In genomic region chr17:30709096-30709495, GRCh38 we compare ENCODE assay signal across 7 cellular contexts.
DNase-seq lines count a peak whose midpoint lies in the region; ATAC-seq and TF ChIP-seq lines count a peak whose summit lies in the region.
"Not testable (repeated sequence)": the region's sequence is repeated elsewhere in the genome, so short reads cannot be mapped to it uniquely, and the experiment has no call there.

No MANE protein-coding gene starts in this region.

- H2AFZ ChIP-seq in OCI-LY3 (ENCODE audit: low read depth, low read length), result not testable (repeated sequence)

- WGBS in psoas muscle, 3 donors, result 0 to 1% (median 0%) methylated on average over 4 to 64 of the region's 64 CpGs

- H3K9me3 ChIP-seq in OCI-LY3 (ENCODE audit: insufficient read depth, low read length); effector memory CD4-positive, alpha-beta T cell (ENCODE audit: control insufficient read depth, low read length); iPS-20b (ENCODE audit: insufficient read depth, low read depth, low read length); psoas muscle: not testable (repeated sequence)

- intact Hi-C loops in psoas muscle (cut with DNase I), result not testable (repeated sequence)

- peaks cover 11% of the 10 kb centered on the region for H3K4me1 Mint-ChIP-seq in activated T-helper 17 cell treated with anti-CD3 and anti-CD28 coated beads, Interleukin-2, amount 50 U/mL, for 72 hours

- H3K27ac ChIP-seq in OCI-LY3 (ENCODE audit: low read length); effector memory CD4-positive, alpha-beta T cell (ENCODE audit: insufficient read depth, low read length, poor library complexity, severe bottlenecking); iPS-20b (ENCODE audit: low read length); psoas muscle: not testable (repeated sequence)

- peaks cover 45% of the 10 kb centered on the region for H3K79me2 ChIP-seq in OCI-LY3 (ENCODE audit: low read length)

- H4K20me1 ChIP-seq in OCI-LY3 (ENCODE audit: insufficient read depth, low read length), result peaks cover 22% of the 10 kb centered on the region

- not testable (repeated sequence) for H3K36me3 ChIP-seq in OCI-LY3 (replicated peaks; ENCODE audit: low read depth, low read length); effector memory CD4-positive, alpha-beta T cell (ENCODE audit: control insufficient read depth, insufficient read depth, low read length); iPS-20b (ENCODE audit: insufficient read depth, low read depth, low read length); psoas muscle (ENCODE audit: insufficient read depth in 1 of 2, low read depth in 1 of 2)

- H3K4me2 ChIP-seq in OCI-LY3 (ENCODE audit: low read length), result peak overlapping the region; percentile 76; the same call in 1 of the 2 replicates

- not testable (repeated sequence) for H3K4me1 ChIP-seq in OCI-LY3 (ENCODE audit: low read length); effector memory CD4-positive, alpha-beta T cell (ENCODE audit: control insufficient read depth, insufficient read depth, low read length, poor library complexity, severe bottlenecking); iPS-20b (ENCODE audit: insufficient read depth, low read length); psoas muscle

- peak overlapping the region; percentile 87 for H3K9ac ChIP-seq in OCI-LY3 (ENCODE audit: low read length)
- H3K9ac ChIP-seq in iPS-20b (ENCODE audit: low read depth, low read length), result 0 out of 2 replicates have a peak overlapping the region, but pooled peaks have one; percentile 84

- not testable (repeated sequence) for H3K27ac Mint-ChIP-seq in activated T-helper 17 cell treated with anti-CD3 and anti-CD28 coated beads, Interleukin-2, amount 50 U/mL, for 72 hours

- H3K36me3 Mint-ChIP-seq in activated T-helper 17 cell treated with anti-CD3 and anti-CD28 coated beads, Interleukin-2, amount 50 U/mL, for 72 hours (ENCODE audit: low read depth), result not testable (repeated sequence)

- peak overlapping the region; percentile 96 for H3K4me3 Mint-ChIP-seq in activated T-helper 17 cell treated with anti-CD3 and anti-CD28 coated beads, Interleukin-2, amount 50 U/mL, for 72 hours

- H3K4me3 ChIP-seq in OCI-LY3 (ENCODE audit: low read length) (peak overlapping the region; percentile 91), iPS-20b (ENCODE audit: low read length) (peak overlapping the region; percentile 73; the same call in 1 of the 2 replicates), psoas muscle (peak overlapping the region; percentile 71)
- peak overlapping the region; percentile 58 for H3K4me3 ChIP-seq in effector memory CD4-positive, alpha-beta T cell (ENCODE audit: insufficient read depth, low read depth, low read length, poor library complexity, severe bottlenecking)

- not testable (repeated sequence) for H3K27me3 ChIP-seq in OCI-LY3 (ENCODE audit: low read depth, low read length); effector memory CD4-positive, alpha-beta T cell (replicated peaks; ENCODE audit: control insufficient read depth, insufficient read depth, low read length, poor library complexity, severe bottlenecking); iPS-20b (ENCODE audit: insufficient read depth, low read length)
- H3K27me3 ChIP-seq in psoas muscle (ENCODE audit: insufficient read depth in 3 of 3, low read length in 2 of 3), result peaks cover 0 to 37% (median 3%) of the 10 kb centered on the region in 3 donors

- TF ChIP-seq CTCF in GM12874 (IDR thresholded peaks at IDR 0.05; ENCODE audit: insufficient read depth, low read depth, low read length), result 0 out of 2 replicates have a peak, but pooled peaks have one; percentile 0
- not testable (repeated sequence) for TF ChIP-seq CTCF in OCI-LY3 (IDR thresholded peaks at IDR 0.05; ENCODE audit: low read depth, low read length); psoas muscle (IDR thresholded peaks at IDR 0.05)

- not testable (repeated sequence) for H3K9me3 Mint-ChIP-seq in activated T-helper 17 cell treated with anti-CD3 and anti-CD28 coated beads, Interleukin-2, amount 50 U/mL, for 72 hours

- DNase-seq in effector memory CD4-positive, alpha-beta T cell, result peak in 1 of 3 donors; percentile 29
- not testable (repeated sequence) for DNase-seq in psoas muscle

- H3K27me3 Mint-ChIP-seq in activated T-helper 17 cell treated with anti-CD3 and anti-CD28 coated beads, Interleukin-2, amount 50 U/mL, for 72 hours, result peaks cover 20% of the 10 kb centered on the region

- peak; percentile 16 for ATAC-seq in HG03108 (IDR thresholded peaks at IDR 0.05; ENCODE audit: unreplicated experiment)
- ATAC-seq in activated T-helper 17 cell treated with anti-CD3 and anti-CD28 coated beads, Interleukin-2, amount 50 U/mL, for 72 hours (replicated peaks), result peak; percentile 13
- ATAC-seq in psoas muscle, result not testable (repeated sequence)
